7 cellular contexts compared by ENCODE assay signal in the genomic region with DNA sequence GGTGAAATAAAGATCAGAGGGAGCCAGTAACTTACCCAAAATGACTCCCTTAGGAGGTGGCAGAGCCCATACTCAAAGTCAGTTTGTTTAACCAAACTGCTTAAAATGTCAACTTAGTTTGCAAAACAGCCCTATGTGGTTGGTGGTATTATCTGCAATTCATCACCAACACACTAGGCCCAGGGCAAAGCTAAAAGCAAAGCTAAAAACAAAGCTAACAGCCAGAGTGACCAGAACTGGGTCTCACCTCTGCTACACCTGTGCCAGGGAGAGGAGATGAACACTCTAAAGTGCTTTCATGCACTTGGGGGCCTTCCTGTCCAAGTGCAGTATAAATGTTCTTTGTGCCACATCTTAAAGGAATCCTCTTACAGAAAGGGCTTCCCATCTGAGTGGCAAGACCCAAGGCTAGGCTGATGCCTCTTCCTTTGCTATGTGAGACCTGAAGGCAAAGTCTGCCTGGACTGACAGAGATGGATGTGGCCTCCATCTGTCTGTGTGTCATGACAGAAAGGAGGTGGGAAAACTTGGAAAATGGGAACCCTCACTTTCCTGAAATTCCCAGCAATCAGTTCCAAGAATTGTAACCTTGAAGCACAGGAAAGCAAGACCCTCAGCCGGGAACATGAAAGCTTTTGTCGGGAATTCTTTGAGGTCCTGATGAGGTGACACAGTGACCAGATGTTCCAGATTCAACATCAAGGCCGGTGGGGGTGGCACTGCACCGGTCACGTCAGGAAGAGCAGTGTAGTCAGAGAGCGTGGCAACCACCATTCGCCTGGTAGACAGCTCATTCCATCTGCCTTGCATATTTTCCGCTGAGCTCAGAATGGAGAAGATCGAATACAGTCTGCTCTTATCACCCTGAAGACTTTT.
DNase-seq lines count a peak whose midpoint lies in the region; ATAC-seq, FAIRE-seq and TF ChIP-seq lines count a peak whose summit lies in the region.
"Not testable (repeated sequence)": the region's sequence is repeated elsewhere in the genome, so short reads cannot be mapped to it uniquely, and the experiment has no call there.

No MANE protein-coding gene starts in this region.

- POLR2A ChIA-PET in CD4-positive, alpha-beta memory T cell (lab: Charles Lee; ENCODE audit: partially characterized antibody); activated CD8-positive, alpha-beta T cell treated with anti-CD3 and anti-CD28 coated beads for 36 hours (lab: Charles Lee); K562 (lab: Yijun Ruan, JAX): not testable (repeated sequence)

- H3K36me3 Mint-ChIP-seq in CD4-positive, alpha-beta memory T cell; activated CD8-positive, alpha-beta T cell treated with anti-CD3 and anti-CD28 coated beads for 36 hours (ENCODE audit: low read depth): not testable (repeated sequence)

- H3K4me2 ChIP-seq in K562 (ENCODE audit: insufficient read depth, low read length): peak overlapping the region; percentile 60

- peak; percentile 21 for ATAC-seq in activated CD8-positive, alpha-beta T cell treated with anti-CD3 and anti-CD28 coated beads for 36 hours
- ATAC-seq in K562 (peak; percentile 53), mucosa of descending colon (peak; percentile 8), psoas muscle (peak; percentile 66 to 75 (median 72))

- not testable (repeated sequence) for H3K27ac ChIP-seq in CD4-positive, alpha-beta memory T cell (ENCODE audit: low read depth, low read length); psoas muscle
- H3K27ac ChIP-seq in K562 (ENCODE audit: extremely low read depth, low read depth, low read length): peak overlapping the region; percentile 58; the same call in 2 of the 3 replicates

- TF ChIP-seq CTCF in activated CD8-positive, alpha-beta T cell treated with anti-CD3 and anti-CD28 coated beads for 36 hours (IDR thresholded peaks at IDR 0.05); K562 (IDR thresholded peaks at IDR 0.05 in 2 of 3, conservative IDR thresholded peaks at IDR 0.05 in 1 of 3; ENCODE audit: insufficient read depth in 2 of 3, low read depth in 1 of 3, low read length in 3 of 3); foreskin fibroblast (IDR thresholded peaks at IDR 0.05; ENCODE audit: low read depth, low read length); mucosa of descending colon (IDR thresholded peaks at IDR 0.05); psoas muscle (IDR thresholded peaks at IDR 0.05): not testable (repeated sequence)

- not testable (repeated sequence) for BruUV-seq in K562 (replicated peaks; lab: Mats Ljungman, UMichigan)

- not testable (repeated sequence) for H3K4me1 ChIP-seq in CD4-positive, alpha-beta memory T cell (ENCODE audit: insufficient read depth, low read length); K562 (replicated peaks in 1 of 2; ENCODE audit: control insufficient read depth in 2 of 2, insufficient read depth in 2 of 2, low read length in 2 of 2); mucosa of descending colon (ENCODE audit: low read depth); psoas muscle

- not testable (repeated sequence) for H3K9me3 Mint-ChIP-seq in CD4-positive, alpha-beta memory T cell; activated CD8-positive, alpha-beta T cell treated with anti-CD3 and anti-CD28 coated beads for 36 hours

- WGBS in K562 (ENCODE audit: insufficient coverage, low coverage, missing lambda C conversion rate): 6% methylated on average over 5 of the region's 9 CpGs
- whole genome bisulfite sequencing in psoas muscle, 3 donors: 21 to 40% (median 36%) methylated on average over 4 to 7 of the region's 9 CpGs

- H3K4me3 Mint-ChIP-seq in CD4-positive, alpha-beta memory T cell: peak overlapping the region in 2 of 8 donors; percentile 5 to 15
- H3K4me3 Mint-ChIP-seq in activated CD8-positive, alpha-beta T cell treated with anti-CD3 and anti-CD28 coated beads for 36 hours: not testable (repeated sequence)

- peaks cover 13% of the 10 kb centered on the region for H3K79me2 ChIP-seq in K562 (ENCODE audit: control insufficient read depth, insufficient read depth, low read length)

- peak; percentile 92 for FAIRE-seq in K562 (lab: Jason Lieb, UNC)

- not testable (repeated sequence) for H3K9me3 ChIP-seq in CD4-positive, alpha-beta memory T cell (ENCODE audit: control insufficient read depth in 1 of 2, low read length in 2 of 2); K562 (replicated peaks; ENCODE audit: control insufficient read depth, insufficient read depth, low read depth, low read length); mucosa of descending colon; psoas muscle

- TF ChIP-seq EP300 in K562 (IDR thresholded peaks at IDR 0.05; ENCODE audit: low read length): not testable (repeated sequence)

- H3K9ac ChIP-seq in K562 (ENCODE audit: insufficient read depth in 1 of 2, low read depth in 2 of 2, low read length in 2 of 2): not testable (repeated sequence)

- H3K27me3 Mint-ChIP-seq in CD4-positive, alpha-beta memory T cell; activated CD8-positive, alpha-beta T cell treated with anti-CD3 and anti-CD28 coated beads for 36 hours: not testable (repeated sequence)

- TF ChIP-seq POLR2A in K562 (conservative IDR thresholded peaks at IDR 0.05): not testable (repeated sequence)

- intact Hi-C loops in CD4-positive, alpha-beta memory T cell (cut with micrococcal nuclease); activated CD8-positive, alpha-beta T cell treated with anti-CD3 and anti-CD28 coated beads for 36 hours (cut with micrococcal nuclease); K562 (cut with micrococcal nuclease); mucosa of descending colon (cut with DNase I, micrococcal nuclease); psoas muscle (cut with DNase I): not testable (repeated sequence)

- not testable (repeated sequence) for H2AFZ ChIP-seq in K562 (ENCODE audit: low read depth, low read length)

- H3K36me3 ChIP-seq in CD4-positive, alpha-beta memory T cell (ENCODE audit: insufficient read depth, low read length); K562 (ENCODE audit: control insufficient read depth, insufficient read depth, low read length); mucosa of descending colon (ENCODE audit: low read depth); psoas muscle (ENCODE audit: insufficient read depth in 1 of 2, low read depth in 1 of 2): not testable (repeated sequence)

- not testable (repeated sequence) for DNase-seq in CD4-positive, alpha-beta memory T cell; activated CD8-positive, alpha-beta T cell treated with anti-CD3 and anti-CD28 coated beads for 36 hours; psoas muscle
- DNase-seq in KBM-7 (peak; percentile 47), K562 (ENCODE audit: extremely low read depth in 1 of 4, low spot score in 3 of 4) (peak in 1 of 4 experiments; percentile 47), foreskin fibroblast (peak; percentile 41 to 54), mucosa of descending colon (peak in 1 of 3 donors; percentile 2)

- H3K4me1 Mint-ChIP-seq in CD4-positive, alpha-beta memory T cell: peaks cover 8 to 38% (median 15%) of the 10 kb centered on the region in 4 donors
- H3K4me1 Mint-ChIP-seq in activated CD8-positive, alpha-beta T cell treated with anti-CD3 and anti-CD28 coated beads for 36 hours (ENCODE audit: low read depth): peaks cover 20% of the 10 kb centered on the region

- peak overlapping the region in 5 of 7 donors; percentile 8 to 83 (median 47) for H3K27ac Mint-ChIP-seq in CD4-positive, alpha-beta memory T cell
- peak overlapping the region; percentile 43 for H3K27ac Mint-ChIP-seq in activated CD8-positive, alpha-beta T cell treated with anti-CD3 and anti-CD28 coated beads for 36 hours

- not testable (repeated sequence) for TF ChIP-seq RAD21 in K562 (CRISPR knock-in tag; conservative IDR thresholded peaks at IDR 0.05 in 1 of 2, IDR thresholded peaks at IDR 0.05 in 1 of 2)

- CTCF ChIA-PET in CD4-positive, alpha-beta memory T cell (lab: Charles Lee; ENCODE audit: partially characterized antibody); activated CD8-positive, alpha-beta T cell treated with anti-CD3 and anti-CD28 coated beads for 36 hours (lab: Charles Lee); K562 (lab: Yijun Ruan, JAX; ENCODE audit: low intra/inter-chr PET ratio): not testable (repeated sequence)

- not testable (repeated sequence) for H3K4me3 ChIP-seq in CD4-positive, alpha-beta memory T cell (ENCODE audit: low read length in 2 of 2); K562; foreskin fibroblast (ENCODE audit: low read depth in 1 of 2, low read length in 2 of 2); mucosa of descending colon; psoas muscle

- in situ Hi-C loops in KBM-7 (cut with MboI; ENCODE audit: low pct_unique_long_range_greater_than_20kb, low sequenced_read_pairs); K562 (cut with MboI): not testable (repeated sequence)

- not testable (repeated sequence) for H4K20me1 ChIP-seq in K562 (replicated peaks; ENCODE audit: control insufficient read depth, insufficient read depth, low read length)

- not testable (repeated sequence) for H3K27me3 ChIP-seq in CD4-positive, alpha-beta memory T cell (ENCODE audit: insufficient read depth, low read length); K562 (ENCODE audit: control insufficient read depth in 2 of 2, insufficient read depth in 2 of 2, low read length in 2 of 2); psoas muscle (ENCODE audit: insufficient read depth in 3 of 3, low read length in 2 of 3)

- not testable (repeated sequence) for H3K9me1 ChIP-seq in K562 (ENCODE audit: control insufficient read depth, insufficient read depth, low read length)

Comparison
In these comparisons a context has a peak if more than half of its experiments do, and no peak if none do; other contexts are left out.
1. ATAC-seq: peak in every context shown above with its lines; median percentile 72 in psoas muscle; 53 in K562; 21 in activated CD8-positive, alpha-beta T cell treated with anti-CD3 and anti-CD28 coated beads for 36 hours; 8 in mucosa of descending colon.